Comparison of ENCODE assay signal across 17 cellular contexts in genomic region chr11:116727990-116728389, GRCh38.
"Had no signal": no experiment of that assay in that cellular context is flagged by ENCODE, and none has a peak within 500 bp of the region (broad histone marks: within the 10 kb centered on the region; RNA-seq: fewer than 3 reads in every experiment).

No MANE protein-coding gene starts in this region.

- DNase-seq: effector memory CD4-positive, alpha-beta T cell; immature natural killer cell; left cardiac atrium; left ventricle myocardium inferior; lower lobe of right lung; posterior cingulate gyrus; right cardiac atrium; stimulated activated CD4-positive, alpha-beta T cell treated with anti-CD3 and anti-CD28 coated beads, Interleukin-2, amount 100 ng/mL, for 24 hours; stimulated activated CD4-positive, alpha-beta T cell treated with anti-CD3 and anti-CD28 coated beads, Interleukin-4, amount 100 ng/mL, for 4 hours; stimulated activated naive B cell treated with anti-CD40 and anti-IgM and Interleukin-4, amounts not matched to agents 10 μg/mL and 1 μg/mL and 100 μg/mL, for 72 hours; stimulated activated naive CD8-positive, alpha-beta T cell treated with anti-CD3 and anti-CD28 coated beads, Interleukin-15, amount 100 ng/mL, for 72 hours; substantia nigra; transverse colon had no signal

- H3K4me1 ChIP-seq: lower lobe of right lung had no signal

- H3K36me3 ChIP-seq: esophagus muscularis mucosa, gastroesophageal sphincter, left ventricle myocardium inferior, lower lobe of right lung, thoracic aorta, transverse colon had no signal

- H3K4me3 ChIP-seq: esophagus muscularis mucosa, gastroesophageal sphincter, left ventricle myocardium inferior, lower lobe of right lung, thoracic aorta, transverse colon had no signal

- H3K27ac ChIP-seq: epithelial cell of prostate, esophagus muscularis mucosa, gastroesophageal sphincter, left ventricle myocardium inferior, lower lobe of right lung, thoracic aorta, transverse colon had no signal

- H3K9me3 ChIP-seq: esophagus muscularis mucosa, gastroesophageal sphincter, left ventricle myocardium inferior, lower lobe of right lung, thoracic aorta, transverse colon had no signal
